ENCODE assay signal across 1 cellular context in genomic region chr12:104958009-104958945, GRCh38.
TF ChIP-seq lines count a peak whose summit lies in the region.

TSS of gene SLC41A2 (minus strand) at chr12:104958290. CDS start at chr12:104928527, 29,763 bp downstream.

TF ChIP-seq in K562, 482 proteins besides CTCF, POLR2A, EP300 and RAD21 (continued from another document and continues in another):
- TF ChIP-seq CHD7 (IDR thresholded peaks at IDR 0.05; ENCODE audit: low read depth, low read length) (no peak), CAMTA2 (CRISPR knock-in tag; conservative IDR thresholded peaks at IDR 0.05) (no peak), ESRRB (CRISPR knock-in tag; IDR thresholded peaks at IDR 0.05; ENCODE audit: borderline replicate concordance) (no peak), TRIM24 (IDR thresholded peaks at IDR 0.05) (no peak), NR2C1 (IDR thresholded peaks at IDR 0.05) (no peak), NR2C1 (tag; IDR thresholded peaks at IDR 0.05) (no peak), MTA1 (IDR thresholded peaks at IDR 0.05; ENCODE audit: borderline replicate concordance) (no peak), BRD9 (IDR thresholded peaks at IDR 0.05; ENCODE audit: low read depth, partially characterized antibody) (no peak), MBD1 (CRISPR knock-in tag; IDR thresholded peaks at IDR 0.05) (no peak), ZNF354B (CRISPR knock-in tag; IDR thresholded peaks at IDR 0.05) (no peak), POLR2G (IDR thresholded peaks at IDR 0.05; ENCODE audit: low read depth, low read length) (peak; percentile 51; the same call in 1 of the 2 replicates), EGR1 (conservative IDR thresholded peaks at IDR 0.05) (peak; percentile 100), HCFC1 (IDR thresholded peaks at IDR 0.05; ENCODE audit: low read depth, low read length) (no peak), VEZF1 (CRISPR knock-in tag; IDR thresholded peaks at IDR 0.05) (peak; percentile 86), ZNF3 (CRISPR knock-in tag; IDR thresholded peaks at IDR 0.05) (no peak), ZNF212 (CRISPR knock-in tag; IDR thresholded peaks at IDR 0.05) (no peak), ZNF12 (CRISPR knock-in tag; IDR thresholded peaks at IDR 0.05) (no peak), ZNF655 (CRISPR knock-in tag; IDR thresholded peaks at IDR 0.05) (no peak), NCOA2 (IDR thresholded peaks at IDR 0.05; ENCODE audit: partially characterized antibody in 2 of 2) (no peak), CCNT2 (IDR thresholded peaks at IDR 0.05; ENCODE audit: borderline replicate concordance, extremely low read depth, insufficient read length, low read depth, low read length) (peak; percentile 22), ZNF174 (CRISPR knock-in tag; IDR thresholded peaks at IDR 0.05) (no peak), ZBTB43 (CRISPR knock-in tag; IDR thresholded peaks at IDR 0.05) (no peak), U2AF1 (optimal IDR thresholded peaks at IDR 0.05; ENCODE audit: low read depth, low read length) (no peak), TRIM25 (IDR thresholded peaks at IDR 0.05; ENCODE audit: borderline replicate concordance) (no peak), FIP1L1 (IDR thresholded peaks at IDR 0.05; ENCODE audit: low read depth, low read length, poor library complexity, severe bottlenecking) (no peak), HNRNPK (IDR thresholded peaks at IDR 0.05; ENCODE audit: low read depth, low read length, poor library complexity, severe bottlenecking) (no peak), DDX20 (tag; IDR thresholded peaks at IDR 0.05; ENCODE audit: low read depth) (no peak), DNMT1 (IDR thresholded peaks at IDR 0.05) (no peak), FOXK2 (conservative IDR thresholded peaks at IDR 0.05 in 1 of 2, IDR thresholded peaks at IDR 0.05 in 1 of 2; ENCODE audit: low read depth in 2 of 2) (peak; percentile 23 to 40; a peak in 2 of 4 replicates), ZNF561 (CRISPR knock-in tag; conservative IDR thresholded peaks at IDR 0.05) (no peak), POU5F1 (IDR thresholded peaks at IDR 0.05; ENCODE audit: borderline replicate concordance, low read depth, low read length, partially characterized antibody) (no peak), BCL6 (CRISPR knock-in tag; IDR thresholded peaks at IDR 0.05) (no peak), HNRNPH1 (optimal IDR thresholded peaks at IDR 0.05; ENCODE audit: low read depth, low read length) (no peak), ELK3 (CRISPR knock-in tag; IDR thresholded peaks at IDR 0.05) (no peak), LARP7 (IDR thresholded peaks at IDR 0.05) (no peak), POLR2H (tag; IDR thresholded peaks at IDR 0.05; ENCODE audit: low read depth) (no peak), CLOCK (CRISPR knock-in tag; IDR thresholded peaks at IDR 0.05; ENCODE audit: borderline replicate concordance) (no peak), NR2C2 (CRISPR knock-in tag; IDR thresholded peaks at IDR 0.05) (no peak), NR2C2 (tag; IDR thresholded peaks at IDR 0.05) (no peak), COPS2 (conservative IDR thresholded peaks at IDR 0.05) (no peak), RFX5 (IDR thresholded peaks at IDR 0.05; ENCODE audit: low read depth, low read length) (no peak)
